23 cellular contexts compared by ENCODE assay signal in the genomic region with DNA sequence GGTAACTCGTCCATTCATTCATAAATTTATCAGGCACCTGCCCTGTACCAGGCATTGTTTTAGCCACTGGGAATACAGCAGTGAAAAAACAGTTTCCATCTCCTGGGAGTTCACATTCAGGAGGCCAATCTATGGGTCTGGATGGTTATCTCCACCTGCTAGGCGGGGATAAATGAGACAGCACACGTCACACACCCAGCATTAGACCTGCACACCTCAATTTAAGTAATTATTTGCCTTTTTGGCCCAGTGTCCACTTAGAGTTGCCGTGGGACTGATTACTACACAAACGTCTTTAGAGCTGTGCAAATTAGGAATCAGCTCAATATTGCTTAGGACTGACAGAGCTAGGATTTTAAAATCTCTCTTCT. TPM values are rescaled to one million over a fixed set of nuclear protein-coding genes. Genes with fewer than 3 reads are reported as not detected.
DNase-seq lines count a peak whose midpoint lies in the region; ATAC-seq, FAIRE-seq and TF ChIP-seq lines count a peak whose summit lies in the region.
"Had no signal": no experiment of that assay in that cellular context is flagged by ENCODE, and none has a peak within 500 bp of the region (broad histone marks: within the 10 kb centered on the region; RNA-seq: fewer than 3 reads in every experiment).

No MANE protein-coding gene starts in this region.

- no peak for TF ChIP-seq POLR2A in GM12878 (IDR thresholded peaks at IDR 0.05; ENCODE audit: low read depth, low read length)

- peak overlapping the region in 2 of 8 donors; percentile 41 to 51 for H3K4me3 Mint-ChIP-seq in CD4-positive, alpha-beta memory T cell
- no peak overlapping the region for H3K4me3 Mint-ChIP-seq in natural killer cell treated with Interleukin-12 subunit alpha and Interleukin-12 subunit beta and Interleukin-15 and Interleukin-18, amount 100 ng/mL, for 72 hours
- H3K4me3 Mint-ChIP-seq: activated CD8-positive, alpha-beta memory T cell treated with anti-CD3 and anti-CD28 coated beads, Interleukin-2, amount 10 ng/mL, durations not matched to agents 7 days and 5 days; brain; WTC11 had no signal

- H3K4me2 ChIP-seq in GM12878 (ENCODE audit: control insufficient read depth, insufficient read depth): no peak overlapping the region

- H3K36me3 ChIP-seq in CD4-positive, alpha-beta memory T cell (ENCODE audit: insufficient read depth, low read length): peaks cover 10% of the 10 kb centered on the region
- H3K36me3 ChIP-seq in GM12878 (ENCODE audit: control insufficient read depth in 2 of 2, insufficient read depth in 2 of 2, low read length in 1 of 2) (peaks cover 7 to 8% of the 10 kb centered on the region in 2 experiments), ascending aorta (no peaks in the 10 kb centered on the region)

- SMC1A ChIA-PET in GM12878 (lab: Charles Lee; ENCODE audit: uncharacterized antibody, unreplicated experiment): interaction anchor here (0.6 kb wide), 1 partner anchor 11 kb away, joined by 3 read pairs; no protein-coding TSS in a partner anchor

- POLR2A ChIA-PET in CD4-positive, alpha-beta memory T cell (lab: Charles Lee; ENCODE audit: partially characterized antibody): interaction anchor here (0.7 to 3.1 kb wide), 5 partner anchors 9 to 80 kb away, joined by 3 to 11 read pairs (median 9); no protein-coding TSS in a partner anchor
- POLR2A ChIA-PET in GM12878 (lab: Charles Lee): no interaction called here

- H3K27me3 ChIP-seq in CD4-positive, alpha-beta memory T cell (ENCODE audit: insufficient read depth, low read length): no peaks in the 10 kb centered on the region
- H3K27me3 ChIP-seq in GM12878 (replicated peaks in 1 of 2; ENCODE audit: control insufficient read depth in 2 of 2, insufficient read depth in 2 of 2, low read length in 1 of 2) (no peaks in the 10 kb centered on the region), ascending aorta (no peaks in the 10 kb centered on the region)

- H3K9ac ChIP-seq in GM12878 (ENCODE audit: control insufficient read depth, insufficient read depth, low read length): no peak overlapping the region

- no peaks in the 10 kb centered on the region for H3K9me3 Mint-ChIP-seq in CD4-positive, alpha-beta memory T cell
- no peaks in the 10 kb centered on the region for H3K9me3 Mint-ChIP-seq in natural killer cell treated with Interleukin-12 subunit alpha and Interleukin-12 subunit beta and Interleukin-15 and Interleukin-18, amount 100 ng/mL, for 72 hours

- H2AFZ ChIP-seq in GM12878 (ENCODE audit: control insufficient read depth, low read depth, low read length): no peak overlapping the region

- no peak for TF ChIP-seq RAD21 in GM12878 (IDR thresholded peaks at IDR 0.05; ENCODE audit: insufficient read depth, low read depth, low read length)

- WGBS in GM12878 (ENCODE audit: insufficient coverage, insufficient replicate concordance, low lambda C conversion rate, missing lambda C conversion rate): 81% methylated on average over 5 of the region's 5 CpGs

- CTCF ChIA-PET in CD4-positive, alpha-beta memory T cell (lab: Charles Lee; ENCODE audit: partially characterized antibody): interaction anchor here (1.4 kb wide), 1 partner anchor 44 kb away, joined by 4 read pairs; no protein-coding TSS in a partner anchor
- CTCF ChIA-PET in GM12878 (lab: Yijun Ruan, JAX): interaction anchor here (0.6 kb wide), 1 partner anchor 11 kb away, joined by 3 read pairs; no protein-coding TSS in a partner anchor

- FAIRE-seq in GM12878 (lab: Jason Lieb, UNC): no peak

- H3K36me3 Mint-ChIP-seq in CD4-positive, alpha-beta memory T cell: peaks cover 25 to 65% of the 10 kb centered on the region in 2 donors
- H3K36me3 Mint-ChIP-seq in natural killer cell treated with Interleukin-12 subunit alpha and Interleukin-12 subunit beta and Interleukin-15 and Interleukin-18, amount 100 ng/mL, for 72 hours: peaks cover 11% of the 10 kb centered on the region

- peaks cover 62% of the 10 kb centered on the region for H3K79me2 ChIP-seq in GM12878 (ENCODE audit: control insufficient read depth, insufficient read depth, low read length)

- TF ChIP-seq CTCF in GM12878 (IDR thresholded peaks at IDR 0.05 in 2 of 3, conservative IDR thresholded peaks at IDR 0.05 in 1 of 3; ENCODE audit: control insufficient read depth in 2 of 3, extremely low read depth in 1 of 3, insufficient read depth in 1 of 3, low read depth in 3 of 3, low read length in 3 of 3) (no peak), ascending aorta (IDR thresholded peaks at IDR 0.05) (no peak)

- peaks cover 78% of the 10 kb centered on the region for H3K4me1 ChIP-seq in CD4-positive, alpha-beta memory T cell (ENCODE audit: insufficient read depth, low read length)
- H3K4me1 ChIP-seq in GM12878 (ENCODE audit: control insufficient read depth, insufficient read depth, low read length) (peaks cover 11% of the 10 kb centered on the region), ascending aorta (no peaks in the 10 kb centered on the region)

- intact Hi-C loops in CD4-positive, alpha-beta memory T cell (cut with micrococcal nuclease): no loop called here
- intact Hi-C loops in GM12878 (cut with micrococcal nuclease; ENCODE audit: unreplicated experiment) (no loop called here), ascending aorta (cut with DNase I) (no loop called here)

- RAD21 ChIA-PET in GM12878 (lab: Charles Lee; ENCODE audit: unreplicated experiment): no interaction called here

- in situ Hi-C loops in GM12878 (cut with MboI): no loop called here

- no peaks in the 10 kb centered on the region for H3K9me3 ChIP-seq in CD4-positive, alpha-beta memory T cell (ENCODE audit: control insufficient read depth in 1 of 2, low read length in 2 of 2)
- peaks cover 2% of the 10 kb centered on the region; the same call in 2 of the 3 replicates for H3K9me3 ChIP-seq in GM12878 (replicated peaks; ENCODE audit: control insufficient read depth, insufficient read depth, low read length)
- no peaks in the 10 kb centered on the region for H3K9me3 ChIP-seq in ascending aorta

- H3K4me1 Mint-ChIP-seq in CD4-positive, alpha-beta memory T cell: peaks cover 65 to 83% (median 75%) of the 10 kb centered on the region in 4 donors
- H3K4me1 Mint-ChIP-seq in natural killer cell treated with Interleukin-12 subunit alpha and Interleukin-12 subunit beta and Interleukin-15 and Interleukin-18, amount 100 ng/mL, for 72 hours (ENCODE audit: low read depth in 2 of 2): peaks cover 64 to 73% of the 10 kb centered on the region in 2 donors

- TF ChIP-seq EP300 in GM12878 (IDR thresholded peaks at IDR 0.05; ENCODE audit: borderline replicate concordance in 1 of 2, control insufficient read depth in 1 of 2, low read depth in 2 of 2, low read length in 2 of 2): no peak

- DNase-seq in CD4-positive, alpha-beta memory T cell: no peak
- DNase-seq in NCI-H1436 (lab: John Stamatoyannopoulos, UW) (peak; percentile 64), GM12878 (ENCODE audit: low read depth, low spot score) (no peak), NCI-H446 treated with DMSO at 0.1 percent for 48 hours (lab: John Stamatoyannopoulos, UW) (no peak), retina (no peak), ascending aorta (ENCODE audit: low spot score in 2 of 2) (no peak)
- DNase-seq in natural killer cell treated with Interleukin-12 subunit alpha and Interleukin-12 subunit beta and Interleukin-15 and Interleukin-18, amount 100 ng/mL, for 72 hours (ENCODE audit: low spot score): no peak
- no peak for DNase-seq in stimulated activated CD4-positive, alpha-beta T cell treated with anti-CD3 and anti-CD28 coated beads, Interleukin-1b, Interleukin-23, amount 100 ng/mL, for 48 hours
- DNase-seq: activated CD8-positive, alpha-beta memory T cell treated with anti-CD3 and anti-CD28 coated beads, Interleukin-2, amount 10 ng/mL, durations not matched to agents 7 days and 5 days; activated naive CD4-positive, alpha-beta T cell treated with Interleukin-2 at 50 U/mL for 16 hours; dermis blood vessel endothelial cell; GOT3; mesendoderm; NK-92 treated with Interleukin-12 subunit alpha and Interleukin-12 subunit beta, amount 100 ng/mL, for 24 hours; occipital lobe; stimulated activated CD4-positive, alpha-beta T cell treated with anti-CD3 and anti-CD28 coated beads, Interleukin-2, amount 100 ng/mL, for 48 hours; T-helper 1 cell had no signal

- peak overlapping the region; percentile 7 to 94 (median 53) for H3K27ac Mint-ChIP-seq in CD4-positive, alpha-beta memory T cell
- peak overlapping the region; percentile 60 to 75 for H3K27ac Mint-ChIP-seq in natural killer cell treated with Interleukin-12 subunit alpha and Interleukin-12 subunit beta and Interleukin-15 and Interleukin-18, amount 100 ng/mL, for 72 hours
- H3K27ac Mint-ChIP-seq: activated CD8-positive, alpha-beta memory T cell treated with anti-CD3 and anti-CD28 coated beads, Interleukin-2, amount 10 ng/mL, durations not matched to agents 7 days and 5 days; WTC11 had no signal

- no peaks in the 10 kb centered on the region for H3K27me3 Mint-ChIP-seq in CD4-positive, alpha-beta memory T cell
- H3K27me3 Mint-ChIP-seq in natural killer cell treated with Interleukin-12 subunit alpha and Interleukin-12 subunit beta and Interleukin-15 and Interleukin-18, amount 100 ng/mL, for 72 hours: no peaks in the 10 kb centered on the region
- H3K27me3 Mint-ChIP-seq: activated CD8-positive, alpha-beta memory T cell treated with anti-CD3 and anti-CD28 coated beads, Interleukin-2, amount 10 ng/mL, durations not matched to agents 7 days and 5 days; brain had no signal

- H3K4me3 ChIP-seq in CD4-positive, alpha-beta memory T cell (ENCODE audit: low read length in 2 of 2): no peak overlapping the region
- H3K4me3 ChIP-seq in GM12878: no peak overlapping the region
- H3K4me3 ChIP-seq in ascending aorta: no peak overlapping the region

- ATAC-seq in GM12878: no peak
- peak in 1 of 2 donors; percentile 8 for ATAC-seq in natural killer cell treated with Interleukin-12 subunit alpha and Interleukin-12 subunit beta and Interleukin-15 and Interleukin-18, amount 100 ng/mL, for 72 hours
- ATAC-seq: activated CD8-positive, alpha-beta memory T cell treated with anti-CD3 and anti-CD28 coated beads, Interleukin-2, amount 10 ng/mL, durations not matched to agents 7 days and 5 days had no signal

- H3K27ac ChIP-seq in CD4-positive, alpha-beta memory T cell (ENCODE audit: low read depth, low read length): peak overlapping the region; percentile 1
- H3K27ac ChIP-seq in GM12878 (ENCODE audit: control insufficient read depth, insufficient read depth): no peak overlapping the region
- no peak overlapping the region for H3K27ac ChIP-seq in ascending aorta

- H4K20me1 ChIP-seq in GM12878 (ENCODE audit: control insufficient read depth, insufficient read depth): peaks cover 3% of the 10 kb centered on the region; the same call in 1 of the 2 replicates

- BruUV-seq in GM12878 (replicated peaks; lab: Mats Ljungman, UMichigan): TSS peak; percentile 16

RNA-seq across cellular contexts. Expression of a gene that starts 46.1 kb away (rescaled TPM):
- total RNA-seq in CD4-positive, alpha-beta memory T cell: 100 to 1,000 TPM; 306 to 314 TPM
- 100 to 1,000 TPM in 1 of 2 donors, 10 to 100 TPM in 1; 24.6 to 161 TPM for polyA plus RNA-seq in CD4-positive, alpha-beta memory T cell
- total RNA-seq in GM12878 (2013; cell fraction: nucleolus; rRNA removed): 217 and 221 TPM in 2 replicates
- 55.8 and 57.4 TPM in 2 replicates for total RNA-seq in GM12878 (2014; rRNA removed)
- 46.1 and 46.9 TPM in 2 replicates for total RNA-seq in GM12878 (2014; rRNA removed; fragmentation: Illumina TruSeq; extraction: Trizol)
- total RNA-seq in GM12878 (2021): 75.4 and 96.4 TPM in 2 replicates
- polyA plus RNA-seq in GM12878 (2011; ENCODE audit: low read depth): 28.9 TPM
- 21.1 and 41.8 TPM in 2 replicates for polyA plus RNA-seq in GM12878 (2011; rRNA removed)
- polyA plus RNA-seq in GM12878 (2011; cell fraction: cytosol; rRNA removed): 45.3 and 48.2 TPM in 2 replicates
- 80.4 and 105 TPM in 2 replicates for polyA plus RNA-seq in GM12878 (2011; cell fraction: nucleus; rRNA removed)
- polyA plus RNA-seq in GM12878 (2012): 49.9 and 55.9 TPM in 2 replicates
- polyA plus RNA-seq in GM12878 (2014; fragmentation: Illumina TruSeq; extraction: Trizol): 33.6 and 53.2 TPM in 2 replicates
- 10 to 100 TPM; 14.2 to 20.4 TPM for polyA plus RNA-seq in GM12878 (2014; fragmentation: Nextera tagmentation; extraction: Ambion mirVana)
- polyA plus RNA-seq in GM12878 (2014; rRNA removed): 48.1 and 53.0 TPM in 2 replicates
- polyA plus RNA-seq in GM12878 (2016; fragmentation: Nextera tagmentation; extraction: Ambion mirVana): 10 to 100 TPM; 54.9 to 55.3 TPM
- 68.4 and 96.0 TPM in 2 replicates for polyA minus RNA-seq in GM12878 (2011; rRNA and poly(A)+ RNA removed)
- polyA minus RNA-seq in GM12878 (2011; cell fraction: cytosol; rRNA and poly(A)+ RNA removed): 35.1 and 36.6 TPM in 2 replicates
- 53.1 and 106 TPM in 2 replicates for polyA minus RNA-seq in GM12878 (2011; cell fraction: nucleus; rRNA and poly(A)+ RNA removed)
- 100 to 1,000 TPM; 199 to 218 TPM for total RNA-seq in natural killer cell treated with Interleukin-12 subunit alpha and Interleukin-12 subunit beta and Interleukin-15 and Interleukin-18, amount 100 ng/mL, for 72 hours
- 18.4 TPM for total RNA-seq in ascending aorta

RNA-seq across cellular contexts. Expression of a gene that starts 52.0 kb away (rescaled TPM):
- not detected for total RNA-seq in CD4-positive, alpha-beta memory T cell
- polyA plus RNA-seq in CD4-positive, alpha-beta memory T cell: not detected
- not detected in 2 replicates for total RNA-seq in GM12878 (2013; cell fraction: nucleolus; rRNA removed)
- not detected in 2 replicates for total RNA-seq in GM12878 (2014; rRNA removed)
- total RNA-seq in GM12878 (2014; rRNA removed; fragmentation: Illumina TruSeq; extraction: Trizol): not detected in 2 replicates
- total RNA-seq in GM12878 (2021): not detected in 2 replicates
- polyA plus RNA-seq in GM12878 (2011; ENCODE audit: low read depth): not detected
- not detected in 2 replicates for polyA plus RNA-seq in GM12878 (2011; rRNA removed)
- not detected in 2 replicates for polyA plus RNA-seq in GM12878 (2011; cell fraction: cytosol; rRNA removed)
- not detected in 2 replicates for polyA plus RNA-seq in GM12878 (2011; cell fraction: nucleus; rRNA removed)
- polyA plus RNA-seq in GM12878 (2012): not detected in 2 replicates
- polyA plus RNA-seq in GM12878 (2014; fragmentation: Illumina TruSeq; extraction: Trizol): not detected in 2 replicates
- polyA plus RNA-seq in GM12878 (2014; fragmentation: Nextera tagmentation; extraction: Ambion mirVana): not detected
- not detected in 2 replicates for polyA plus RNA-seq in GM12878 (2014; rRNA removed)
- under 1 TPM in 1 of 2 experiments, not detected in 1; 0.73 TPM for polyA plus RNA-seq in GM12878 (2016; fragmentation: Nextera tagmentation; extraction: Ambion mirVana)
- not detected in 2 replicates for polyA minus RNA-seq in GM12878 (2011; rRNA and poly(A)+ RNA removed)
- not detected in 2 replicates for polyA minus RNA-seq in GM12878 (2011; cell fraction: cytosol; rRNA and poly(A)+ RNA removed)
- polyA minus RNA-seq in GM12878 (2011; cell fraction: nucleus; rRNA and poly(A)+ RNA removed): not detected in 2 replicates
- not detected for total RNA-seq in natural killer cell treated with Interleukin-12 subunit alpha and Interleukin-12 subunit beta and Interleukin-15 and Interleukin-18, amount 100 ng/mL, for 72 hours
- total RNA-seq in ascending aorta: not detected
- total RNA-seq: activated CD8-positive, alpha-beta memory T cell treated with anti-CD3 and anti-CD28 coated beads, Interleukin-2, amount 10 ng/mL, durations not matched to agents 7 days and 5 days; Daoy; dermis blood vessel endothelial cell; occipital lobe; temporal lobe; WTC11 had no signal
- polyA plus RNA-seq: BJ, esophagus had no signal
